16 cellular contexts compared by ENCODE assay signal in the genomic region with DNA sequence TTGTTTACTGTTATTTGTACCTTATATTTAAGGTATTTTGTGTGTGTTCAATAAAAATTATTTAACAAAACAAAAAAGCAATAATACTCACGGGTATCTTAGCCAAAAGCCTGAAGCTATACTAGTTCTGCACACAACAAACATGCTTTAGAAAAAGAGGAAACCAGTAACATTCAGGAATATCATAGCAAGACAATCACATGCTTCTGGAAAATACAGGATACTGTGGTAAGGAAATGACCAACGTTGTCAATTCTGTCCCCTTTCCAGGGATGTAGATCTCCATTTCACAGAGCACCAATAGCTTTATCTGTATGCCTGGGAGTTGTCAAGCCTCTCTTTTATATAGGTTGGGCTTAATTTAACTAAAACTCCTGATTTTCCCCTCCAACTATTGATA.
"Had no signal": no experiment of that assay in that cellular context is flagged by ENCODE, and none has a peak within 500 bp of the region (broad histone marks: within the 10 kb centered on the region; RNA-seq: fewer than 3 reads in every experiment).

No MANE protein-coding gene starts in this region.

- H3K36me3 ChIP-seq: gastrocnemius medialis, lower lobe of right lung, right lobe of liver had no signal

- H3K9me3 ChIP-seq: gastrocnemius medialis, lower lobe of right lung had no signal

- H3K27me3 Mint-ChIP-seq: type B pancreatic cell had no signal

- H3K4me3 Mint-ChIP-seq: mesothelial cell of epicardium, neural crest cell, type B pancreatic cell had no signal

- H3K4me1 ChIP-seq: gastrocnemius medialis, lower lobe of right lung, right lobe of liver had no signal

- H3K27ac Mint-ChIP-seq: mesothelial cell of epicardium, type B pancreatic cell had no signal

- ATAC-seq: activated CD4-positive, CD25-positive, alpha-beta regulatory T cell treated with anti-CD3 and anti-CD28 coated beads, Interleukin-2, amount 50 U/mL, for 24 hours; gastrocnemius medialis; left cardiac atrium; lower lobe of right lung; stimulated activated naive CD8-positive, alpha-beta T cell treated with anti-CD3 and anti-CD28 coated beads, Interleukin-15, Interleukin-2, amounts not matched to agents 100 U/mL and 50 U/mL, for 24 hours had no signal

- H3K27ac ChIP-seq: epithelial cell of prostate, gastrocnemius medialis, lower lobe of right lung, right lobe of liver had no signal

- H3K9me3 Mint-ChIP-seq: mesothelial cell of epicardium, neural crest cell, type B pancreatic cell had no signal

- H3K4me2 ChIP-seq: smooth muscle cell had no signal

- H3K4me3 ChIP-seq: gastrocnemius medialis, lower lobe of right lung, right lobe of liver, smooth muscle cell had no signal

- H3K36me3 Mint-ChIP-seq: type B pancreatic cell had no signal

- DNase-seq: activated CD4-positive, alpha-beta T cell treated with anti-CD3 and anti-CD28 coated beads, Interleukin-2, amount 50 U/mL, for 4 hours; activated naive CD4-positive, alpha-beta T cell; activated T-cell treated with anti-CD3 and anti-CD28 coated beads for 4 hours; anterior cingulate cortex; cerebellar nuclear complex; gastrocnemius medialis; left cardiac atrium; lower lobe of right lung; stimulated activated naive CD8-positive, alpha-beta T cell treated with anti-CD3 and anti-CD28 coated beads, Interleukin-15, Interleukin-2, amounts not matched to agents 100 U/mL and 50 U/mL, for 24 hours had no signal

- H3K27me3 ChIP-seq: gastrocnemius medialis, right lobe of liver had no signal
